In genomic region chr1:192904438-192904895, GRCh38 we compare ENCODE assay signal across 10 cellular contexts.
DNase-seq lines count a peak whose midpoint lies in the region; ATAC-seq, FAIRE-seq and TF ChIP-seq lines count a peak whose summit lies in the region.
"Had no signal": no experiment of that assay in that cellular context is flagged by ENCODE, and none has a peak within 500 bp of the region (broad histone marks: within the 10 kb centered on the region; RNA-seq: fewer than 3 reads in every experiment).

No MANE protein-coding gene starts in this region.

- no peaks in the 10 kb centered on the region for H3K79me1 ChIP-seq in H1 (ENCODE audit: low read depth, low read length)

- CTCF ChIA-PET in H1 (lab: Charles Lee; ENCODE audit: partially characterized antibody): no interaction called here
- CTCF ChIA-PET in naive thymus-derived CD4-positive, alpha-beta T cell (lab: Charles Lee): no interaction called here

- H4K5ac ChIP-seq in H1 (ENCODE audit: insufficient read length, low read depth, low read length): no peak overlapping the region

- TF ChIP-seq CTCF in CD14-positive monocyte (IDR thresholded peaks at IDR 0.05): no peak
- no peak for TF ChIP-seq CTCF in H1 (IDR thresholded peaks at IDR 0.05; ENCODE audit: control extremely low read depth in 1 of 3, insufficient read depth in 1 of 3, low read depth in 1 of 3, low read length in 3 of 3)

- no peak overlapping the region for H2AK5ac ChIP-seq in H1 (ENCODE audit: low read depth, low read length)

- H4K20me1 ChIP-seq in H1 (replicated peaks in 1 of 2; ENCODE audit: control insufficient read depth in 1 of 2, insufficient read depth in 2 of 2, low read length in 2 of 2): no peaks in the 10 kb centered on the region

- FAIRE-seq in H1 (lab: Jason Lieb, UNC): no peak

- H3K4me3 Mint-ChIP-seq in CD14-positive monocyte: peak overlapping the region in 1 of 2 donors; percentile 48
- H3K4me3 Mint-ChIP-seq in naive thymus-derived CD4-positive, alpha-beta T cell: no peak overlapping the region

- H2BK120ac ChIP-seq in H1 (replicated peaks; ENCODE audit: low read depth, low read length): no peak overlapping the region

- peak overlapping the region; percentile 58; the same call in 1 of the 2 replicates for H2AFZ ChIP-seq in H1 (ENCODE audit: low read length)

- no peaks in the 10 kb centered on the region for H3K27me3 Mint-ChIP-seq in CD14-positive monocyte (ENCODE audit: low read depth in 3 of 3)
- H3K27me3 Mint-ChIP-seq in naive thymus-derived CD4-positive, alpha-beta T cell: no peaks in the 10 kb centered on the region

- no peak overlapping the region for H3K4me2 ChIP-seq in H1 (ENCODE audit: insufficient read depth in 1 of 2, low read depth in 2 of 2, low read length in 2 of 2)

- H3K18ac ChIP-seq in H1 (ENCODE audit: extremely low read depth, low read length): no peak overlapping the region

- H3K27me3 ChIP-seq in H1 (replicated peaks in 1 of 4; ENCODE audit: control insufficient read depth in 3 of 4, extremely low read depth in 1 of 4, insufficient read depth in 3 of 4, low read length in 3 of 4): no peaks in the 10 kb centered on the region
- H3K27me3 ChIP-seq in naive thymus-derived CD4-positive, alpha-beta T cell (ENCODE audit: control insufficient read depth in 2 of 2, insufficient read depth in 2 of 2, low read length in 2 of 2): no peaks in the 10 kb centered on the region

- no peaks in the 10 kb centered on the region for H3K4me1 ChIP-seq in H1 (replicated peaks in 1 of 4; ENCODE audit: control insufficient read depth in 3 of 4, insufficient read depth in 4 of 4, low read length in 3 of 4)
- H3K4me1 ChIP-seq in naive thymus-derived CD4-positive, alpha-beta T cell (ENCODE audit: control insufficient read depth in 2 of 2, insufficient read depth in 2 of 2, low read length in 2 of 2): no peaks in the 10 kb centered on the region

- H3K79me2 ChIP-seq in H1 (ENCODE audit: control insufficient read depth in 1 of 2, insufficient read depth in 2 of 2, low read length in 2 of 2): no peaks in the 10 kb centered on the region

- DNase-seq in CD14-positive monocyte (ENCODE audit: low spot score) (peak; percentile 49), HS-5 (ENCODE audit: low read depth) (peak; percentile 16), H1 (ENCODE audit: low read depth in 1 of 2, low spot score in 2 of 2) (no peak), substantia nigra (lab: John Stamatoyannopoulos, UW) (no peak), activated gamma-delta T cell treated with Interleukin-2 at 50 U/mL for 16 hours (no peak), ecto neural progenitor cell (ENCODE audit: low spot score) (no peak)
- no peak for DNase-seq in naive thymus-derived CD4-positive, alpha-beta T cell
- DNase-seq: activated effector memory CD4-positive, alpha-beta T cell treated with Interleukin-2 at 50 U/mL for 16 hours had no signal

- H3K4me1 Mint-ChIP-seq in CD14-positive monocyte: peaks cover 27% of the 10 kb centered on the region
- peaks cover 0 to 4% (median 2%) of the 10 kb centered on the region in 7 donors for H3K4me1 Mint-ChIP-seq in naive thymus-derived CD4-positive, alpha-beta T cell

- H3K14ac ChIP-seq in H1 (ENCODE audit: insufficient read length): no peak overlapping the region

- H3K9me3 ChIP-seq in H1 (ENCODE audit: insufficient read depth in 2 of 2, low read depth in 1 of 2, low read length in 1 of 2): no peaks in the 10 kb centered on the region
- no peaks in the 10 kb centered on the region for H3K9me3 ChIP-seq in naive thymus-derived CD4-positive, alpha-beta T cell (ENCODE audit: control insufficient read depth in 2 of 3, low read length in 3 of 3)

- H3K36me3 ChIP-seq in H1 (ENCODE audit: control insufficient read depth in 2 of 4, insufficient read depth in 4 of 4, low read length in 3 of 4): no peaks in the 10 kb centered on the region
- H3K36me3 ChIP-seq in naive thymus-derived CD4-positive, alpha-beta T cell (ENCODE audit: control insufficient read depth in 2 of 3, insufficient read depth in 3 of 3, low read length in 3 of 3): no peaks in the 10 kb centered on the region

- no peak for TF ChIP-seq POLR2A in H1 (IDR thresholded peaks at IDR 0.05; ENCODE audit: control extremely low read depth in 1 of 2, low read depth in 2 of 2, low read length in 2 of 2)

- H2BK20ac ChIP-seq in H1 (ENCODE audit: low read length): no peak overlapping the region

- POLR2A ChIA-PET in H1 (lab: Charles Lee; ENCODE audit: partially characterized antibody): interaction anchor here (0.6 kb wide), 1 partner anchor 271 kb away, joined by 3 read pairs; no protein-coding TSS in a partner anchor
- POLR2A ChIA-PET in naive thymus-derived CD4-positive, alpha-beta T cell (lab: Charles Lee): no interaction called here

- H3K9ac ChIP-seq in H1 (replicated peaks in 1 of 4; ENCODE audit: extremely low read depth in 1 of 4, low read depth in 3 of 4, low read length in 3 of 4): no peak overlapping the region

- no peak overlapping the region for H4K91ac ChIP-seq in H1 (replicated peaks; ENCODE audit: insufficient read length, low read length)

- TF ChIP-seq EP300 in H1 (IDR thresholded peaks at IDR 0.05; ENCODE audit: borderline replicate concordance in 1 of 2, low read depth in 2 of 2, low read length in 2 of 2): no peak

- WGBS in H1 (ENCODE audit: extremely low coverage in 1 of 2, insufficient coverage in 1 of 2, insufficient read length in 1 of 2, insufficient replicate concordance in 2 of 2, low coverage in 1 of 2, low lambda C conversion rate in 2 of 2, missing lambda C conversion rate in 1 of 2), 2 experiments: 88% methylated on average over 7 of the region's 7 CpGs; no CpG with 5 or more reads in 1 of the 2 experiments

- H2BK5ac ChIP-seq in H1 (ENCODE audit: low read depth, low read length): no peak overlapping the region

- peak; percentile 28 for ATAC-seq in naive thymus-derived CD4-positive, alpha-beta T cell
- no peak for ATAC-seq in HG03135 (IDR thresholded peaks at IDR 0.05; ENCODE audit: unreplicated experiment)
- ATAC-seq: Panc1 had no signal

- no peaks in the 10 kb centered on the region for H3K36me3 Mint-ChIP-seq in CD14-positive monocyte
- H3K36me3 Mint-ChIP-seq in naive thymus-derived CD4-positive, alpha-beta T cell: peaks cover 0 to 4% (median 0%) of the 10 kb centered on the region in 5 donors

- no peaks in the 10 kb centered on the region; the same call in 1 of the 2 replicates for H3K23me2 ChIP-seq in H1 (ENCODE audit: low read depth, low read length)

- H3K27ac ChIP-seq in H1 (ENCODE audit: low read depth, low read length): no peak overlapping the region
- no peak overlapping the region for H3K27ac ChIP-seq in naive thymus-derived CD4-positive, alpha-beta T cell (ENCODE audit: low read depth, low read length)
- no peak overlapping the region for H3K27ac ChIP-seq in substantia nigra (ENCODE audit: low read depth, low read length, poor library complexity, severe bottlenecking)

- no peak overlapping the region for H3K4me3 ChIP-seq in H1 (ENCODE audit: extremely low read depth in 1 of 4, insufficient read depth in 2 of 4, low read depth in 3 of 4, low read length in 4 of 4)
- H3K4me3 ChIP-seq in naive thymus-derived CD4-positive, alpha-beta T cell (ENCODE audit: low read length): no peak overlapping the region

- H3K9me3 Mint-ChIP-seq in CD14-positive monocyte: peaks cover 0 to 2% (median 0%) of the 10 kb centered on the region in 7 donors
- H3K9me3 Mint-ChIP-seq in naive thymus-derived CD4-positive, alpha-beta T cell: no peaks in the 10 kb centered on the region

- H4K8ac ChIP-seq in H1 (ENCODE audit: extremely low read depth, insufficient read depth, low read length): no peak overlapping the region

- TF ChIP-seq RAD21 in H1 (IDR thresholded peaks at IDR 0.05 in 1 of 2, conservative IDR thresholded peaks at IDR 0.05 in 1 of 2; ENCODE audit: low read depth in 2 of 2, low read length in 2 of 2): no peak

- no peak overlapping the region for H2BK15ac ChIP-seq in H1 (ENCODE audit: low read length)

- H2BK12ac ChIP-seq in H1 (ENCODE audit: low read depth, low read length): no peak overlapping the region

- intact Hi-C loops in CD14-positive monocyte (cut with micrococcal nuclease): loop anchor here in 1 of 2 donors (10.0 kb wide), 1 partner anchor 60 kb away; no protein-coding TSS in a partner anchor
- intact Hi-C loops in naive thymus-derived CD4-positive, alpha-beta T cell (cut with micrococcal nuclease): no loop called here

- H3K4ac ChIP-seq in H1 (replicated peaks; ENCODE audit: insufficient read length, low read depth, low read length): no peak overlapping the region

- no peak overlapping the region for H3K23ac ChIP-seq in H1 (ENCODE audit: insufficient read length)

- H3K56ac ChIP-seq in H1 (replicated peaks; ENCODE audit: insufficient read length, low read depth, low read length): no peak overlapping the region

- peak overlapping the region in 2 of 7 donors; percentile 41 to 65 for H3K27ac Mint-ChIP-seq in CD14-positive monocyte
- no peak overlapping the region for H3K27ac Mint-ChIP-seq in naive thymus-derived CD4-positive, alpha-beta T cell

TF ChIP-seq in H1, 55 proteins besides CTCF, POLR2A, EP300 and RAD21 (continues in another document):
- TF ChIP-seq SUZ12 (IDR thresholded peaks at IDR 0.05; ENCODE audit: low read length) (no peak), MAFK (IDR thresholded peaks at IDR 0.05; ENCODE audit: low read depth, low read length) (no peak), KDM4A (IDR thresholded peaks at IDR 0.05; ENCODE audit: low read depth, low read length, severe bottlenecking) (no peak), TAF7 (optimal IDR thresholded peaks at IDR 0.05; ENCODE audit: borderline replicate concordance, low read depth, low read length) (no peak), GTF2F1 (IDR thresholded peaks at IDR 0.05; ENCODE audit: borderline replicate concordance, low read depth, low read length) (no peak), USF2 (IDR thresholded peaks at IDR 0.05; ENCODE audit: low read length) (no peak), SIX5 (IDR thresholded peaks at IDR 0.05; ENCODE audit: low read depth, low read length) (no peak), TBP (IDR thresholded peaks at IDR 0.05; ENCODE audit: low read depth, low read length) (no peak), KDM5A (IDR thresholded peaks at IDR 0.05; ENCODE audit: low read length) (no peak), BACH1 (IDR thresholded peaks at IDR 0.05; ENCODE audit: low read length) (no peak), CEBPB (IDR thresholded peaks at IDR 0.05; ENCODE audit: low read depth, low read length) (no peak), JUN (IDR thresholded peaks at IDR 0.05; ENCODE audit: low read depth, low read length) (no peak), RXRA (IDR thresholded peaks at IDR 0.05; ENCODE audit: insufficient read depth, low read depth, low read length) (no peak)

Comparison
In these comparisons a context has a peak if more than half of its experiments do, and no peak if none do; other contexts are left out.
1. DNase-seq: peak in CD14-positive monocyte (single experiment) and HS-5 (single experiment); none in H1 (0 of 2), naive thymus-derived CD4-positive, alpha-beta T cell (0 of 9), substantia nigra (0 of 49), activated gamma-delta T cell treated with Interleukin-2 at 50 U/mL for 16 hours (single experiment) and ecto neural progenitor cell (single experiment).